Comparison of ENCODE assay signal across 19 cellular contexts in the genomic region with DNA sequence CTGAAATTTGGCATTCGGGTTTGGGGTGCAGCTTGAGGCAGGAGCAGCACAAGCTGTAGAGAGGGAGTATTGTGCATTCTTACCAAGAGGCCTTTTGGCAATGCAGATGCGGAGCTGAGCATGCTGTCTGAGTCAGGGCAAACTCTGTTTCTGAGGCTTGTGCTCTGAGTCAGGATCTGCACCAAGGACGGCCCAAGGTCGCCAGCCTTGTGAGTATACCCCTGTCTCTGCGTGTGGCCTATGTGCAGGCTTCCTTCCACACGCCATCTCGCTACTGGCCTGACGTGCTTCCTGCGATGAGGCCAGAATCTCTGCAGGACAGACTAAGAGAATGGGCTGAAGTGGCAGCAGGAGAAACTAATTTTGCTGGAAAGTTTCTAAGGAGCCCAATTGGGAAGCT.
"Had no signal": no experiment of that assay in that cellular context is flagged by ENCODE, and none has a peak within 500 bp of the region (broad histone marks: within the 10 kb centered on the region; RNA-seq: fewer than 3 reads in every experiment).

No MANE protein-coding gene starts in this region.

- H3K4me1 ChIP-seq: left lung, sigmoid colon, suprapubic skin had no signal

- H3K27ac ChIP-seq: left lung, psoas muscle, sigmoid colon, suprapubic skin, WERI-Rb-1 had no signal

- DNase-seq: activated CD4-positive, alpha-beta memory T cell treated with anti-CD3 and anti-CD28 coated beads, Interleukin-2, amount 10 ng/mL, durations not matched to agents 7 days and 5 days; activated CD4-positive, alpha-beta T cell treated with anti-CD3 and anti-CD28 coated beads for 36 hours; activated naive CD8-positive, alpha-beta T cell treated with anti-CD3 and anti-CD28 coated beads, Interleukin-2, amount 10 ng/mL, durations not matched to agents 7 days and 5 days; activated T-cell treated with anti-CD3 and anti-CD28 coated beads, Interleukin-2, amount 50 U/mL, for 72 hours; islet precursor cell; left lung; mesenchymal stem cell; nucleus accumbens; sigmoid colon; stimulated activated CD4-positive, alpha-beta T cell treated with anti-CD3 and anti-CD28 coated beads, Interleukin-2, amount 100 ng/mL, for 48 hours; stimulated activated naive CD8-positive, alpha-beta T cell treated with anti-CD3 and anti-CD28 coated beads, Interleukin-15, Interleukin-2, amounts not matched to agents 100 U/mL and 50 U/mL, for 24 hours; T-helper 1 cell; WERI-Rb-1 had no signal

- H3K36me3 ChIP-seq: left lung, sigmoid colon, suprapubic skin, WERI-Rb-1 had no signal

- FAIRE-seq: endometrium had no signal

- H3K27me3 ChIP-seq: dorsolateral prefrontal cortex, left lung, sigmoid colon, suprapubic skin had no signal

- ATAC-seq: activated CD4-positive, alpha-beta T cell treated with anti-CD3 and anti-CD28 coated beads for 36 hours; activated T-cell treated with anti-CD3 and anti-CD28 coated beads, Interleukin-2, amount 50 U/mL, for 72 hours; esophagus mucosa; left lung; natural killer cell treated with Interleukin-12 subunit alpha and Interleukin-12 subunit beta and Interleukin-15 and Interleukin-18, amount 100 ng/mL, for 72 hours; stimulated activated naive CD8-positive, alpha-beta T cell treated with anti-CD3 and anti-CD28 coated beads, Interleukin-15, Interleukin-2, amounts not matched to agents 100 U/mL and 50 U/mL, for 24 hours had no signal

- H3K9me3 ChIP-seq: left lung, psoas muscle, sigmoid colon, suprapubic skin had no signal

- H3K4me3 ChIP-seq: dorsolateral prefrontal cortex, left lung, psoas muscle, sigmoid colon, suprapubic skin had no signal
